In genomic region chr17:80792373-80792781, GRCh38 we compare ENCODE assay signal across 9 cellular contexts.
DNase-seq lines count a peak whose midpoint lies in the region; ATAC-seq and TF ChIP-seq lines count a peak whose summit lies in the region.
"Had no signal": no experiment of that assay in that cellular context is flagged by ENCODE, and none has a peak within 500 bp of the region (broad histone marks: within the 10 kb centered on the region; RNA-seq: fewer than 3 reads in every experiment).

No MANE protein-coding gene starts in this region.

- H3K9me3 Mint-ChIP-seq in CD4-positive, CD25-positive, alpha-beta regulatory T cell, result peaks cover 0 to 2% (median 1%) of the 10 kb centered on the region in 7 donors
- peaks cover 16% of the 10 kb centered on the region for H3K9me3 Mint-ChIP-seq in nephron progenitor cell
- H3K9me3 Mint-ChIP-seq: memory B cell had no signal

- peaks cover 20% of the 10 kb centered on the region for H3K36me3 Mint-ChIP-seq in CD4-positive, CD25-positive, alpha-beta regulatory T cell
- H3K36me3 Mint-ChIP-seq in nephron progenitor cell (ENCODE audit: low read depth), result peaks cover 51% of the 10 kb centered on the region

- H3K4me1 Mint-ChIP-seq in CD4-positive, CD25-positive, alpha-beta regulatory T cell, result peaks cover 35 to 62% (median 49%) of the 10 kb centered on the region in 4 donors
- peaks cover 52% of the 10 kb centered on the region for H3K4me1 Mint-ChIP-seq in nephron progenitor cell

- no peaks in the 10 kb centered on the region for H4K20me1 ChIP-seq in osteoblast (ENCODE audit: insufficient read depth, low read length)

- H3K4me3 Mint-ChIP-seq in CD4-positive, CD25-positive, alpha-beta regulatory T cell, result peak overlapping the region in 1 of 4 donors; percentile 10
- H3K4me3 Mint-ChIP-seq in nephron progenitor cell, result no peak overlapping the region
- H3K4me3 Mint-ChIP-seq: memory B cell had no signal

- no peak for TF ChIP-seq CTCF in Peyer's patch (IDR thresholded peaks at IDR 0.05)
- no peak for TF ChIP-seq CTCF in coronary artery (IDR thresholded peaks at IDR 0.05)
- no peak for TF ChIP-seq CTCF in osteoblast (IDR thresholded peaks at IDR 0.05; ENCODE audit: extremely low read depth, low read depth, low read length)
- TF ChIP-seq CTCF in nephron progenitor cell (IDR thresholded peaks at IDR 0.05), result no peak

- H3K4me3 ChIP-seq in CD4-positive, CD25-positive, alpha-beta regulatory T cell (ENCODE audit: low read depth, low read length), result peak overlapping the region; percentile 68
- H3K4me3 ChIP-seq in Peyer's patch (no peak overlapping the region), coronary artery (no peak overlapping the region), osteoblast (ENCODE audit: insufficient read depth, low read length) (no peak overlapping the region)

- peaks cover 47% of the 10 kb centered on the region for H3K4me1 ChIP-seq in CD4-positive, CD25-positive, alpha-beta regulatory T cell (ENCODE audit: control insufficient read depth, insufficient read depth, low read length, poor library complexity, severe bottlenecking)
- peaks cover 0 to 42% (median 13%) of the 10 kb centered on the region in 4 donors for H3K4me1 ChIP-seq in Peyer's patch
- peaks cover 56% of the 10 kb centered on the region for H3K4me1 ChIP-seq in osteoblast (ENCODE audit: insufficient read depth, low read length)

- no peaks in the 10 kb centered on the region for H3K27me3 Mint-ChIP-seq in CD4-positive, CD25-positive, alpha-beta regulatory T cell
- H3K27me3 Mint-ChIP-seq in nephron progenitor cell (ENCODE audit: low read depth, poor library complexity), result no peaks in the 10 kb centered on the region
- H3K27me3 Mint-ChIP-seq: memory B cell had no signal

- peak overlapping the region; percentile 56 for H3K4me2 ChIP-seq in osteoblast (ENCODE audit: insufficient read depth, low read length)

- H3K27me3 ChIP-seq in CD4-positive, CD25-positive, alpha-beta regulatory T cell (ENCODE audit: control insufficient read depth, insufficient read depth, low read length), result no peaks in the 10 kb centered on the region
- no peaks in the 10 kb centered on the region for H3K27me3 ChIP-seq in Peyer's patch
- no peaks in the 10 kb centered on the region for H3K27me3 ChIP-seq in osteoblast (ENCODE audit: insufficient read depth, low read length)

- H3K27ac Mint-ChIP-seq in CD4-positive, CD25-positive, alpha-beta regulatory T cell, result peak overlapping the region in 2 of 3 donors; percentile 91 to 97
- H3K27ac Mint-ChIP-seq in nephron progenitor cell, result no peak overlapping the region
- H3K27ac Mint-ChIP-seq: memory B cell had no signal

- H3K79me2 ChIP-seq in osteoblast (ENCODE audit: insufficient read depth, low read length), result peaks cover 12% of the 10 kb centered on the region

- peaks cover 2% of the 10 kb centered on the region for H3K36me3 ChIP-seq in CD4-positive, CD25-positive, alpha-beta regulatory T cell (ENCODE audit: control insufficient read depth, insufficient read depth, low read length)
- H3K36me3 ChIP-seq in Peyer's patch, result no peaks in the 10 kb centered on the region
- no peaks in the 10 kb centered on the region for H3K36me3 ChIP-seq in osteoblast (ENCODE audit: insufficient read depth, low read length)

- no peak for TF ChIP-seq POLR2A in Peyer's patch (IDR thresholded peaks at IDR 0.05)

- no peak for DNase-seq in CD4-positive, CD25-positive, alpha-beta regulatory T cell
- DNase-seq in Peyer's patch (no peak), coronary artery (ENCODE audit: low spot score) (peak; percentile 71), osteoblast (ENCODE audit: insufficient read length, low spot score, missing footprints) (no peak), nephron progenitor cell (no peak), kidney tubule cell (ENCODE audit: low spot score) (no peak), superior temporal gyrus (ENCODE audit: extremely low spot score) (no peak)

- H2AFZ ChIP-seq in osteoblast (ENCODE audit: low read length), result no peak overlapping the region

- no peak for ATAC-seq in CD4-positive, CD25-positive, alpha-beta regulatory T cell (ENCODE audit: low read depth in 2 of 2)
- ATAC-seq in HG02973 (IDR thresholded peaks at IDR 0.05; ENCODE audit: unreplicated experiment), result no peak

- H3K27ac ChIP-seq in CD4-positive, CD25-positive, alpha-beta regulatory T cell (ENCODE audit: insufficient read depth, low read length, poor library complexity, severe bottlenecking), result no peak overlapping the region
- H3K27ac ChIP-seq in Peyer's patch (peak overlapping the region; percentile 43 to 79 (median 60)), coronary artery (peak overlapping the region; percentile 58 to 74), osteoblast (ENCODE audit: low read depth, low read length) (peak overlapping the region; percentile 95)

- no peaks in the 10 kb centered on the region for H3K9me3 ChIP-seq in CD4-positive, CD25-positive, alpha-beta regulatory T cell (ENCODE audit: control insufficient read depth in 2 of 2, low read length in 2 of 2)
- H3K9me3 ChIP-seq in Peyer's patch (no peaks in the 10 kb centered on the region), osteoblast (ENCODE audit: low read depth, low read length) (no peaks in the 10 kb centered on the region)
